Comparison of ENCODE assay signal across 7 cellular contexts in the genomic region with DNA sequence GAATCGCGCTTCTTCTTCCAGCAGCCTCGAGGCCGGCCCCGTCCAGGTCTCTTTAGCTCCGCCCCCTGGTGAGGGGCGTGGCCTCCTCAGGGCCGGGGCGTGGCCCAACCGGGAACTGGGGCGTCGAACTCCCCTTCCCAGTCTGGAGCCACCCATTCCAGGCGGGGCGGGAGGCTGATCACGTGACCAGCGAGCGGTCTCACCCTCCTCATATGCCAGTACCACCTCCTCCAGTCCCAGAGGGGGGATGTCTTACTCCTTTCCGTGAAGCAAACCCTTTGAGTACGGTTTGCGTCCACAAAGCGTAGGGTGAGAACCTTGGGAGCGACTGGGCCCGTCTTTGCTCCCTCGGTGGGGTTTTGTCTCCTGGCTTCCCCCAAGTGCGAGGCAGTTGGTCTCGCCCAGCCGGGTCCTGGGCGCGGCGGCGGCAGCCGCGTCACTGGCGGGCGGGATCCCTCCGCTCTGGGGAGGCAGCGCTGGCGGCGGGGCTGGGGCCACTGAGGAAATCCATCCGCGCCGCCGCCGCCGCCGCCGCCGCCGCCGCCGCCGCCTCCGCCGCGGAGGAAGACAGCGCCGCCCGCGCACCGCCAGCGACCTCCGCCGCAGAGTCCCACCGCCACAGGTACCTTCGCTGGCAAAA. TPM values are rescaled to one million over a fixed set of nuclear protein-coding genes. Genes with fewer than 3 reads are reported as not detected.
DNase-seq lines count a peak whose midpoint lies in the region; ATAC-seq, FAIRE-seq and TF ChIP-seq lines count a peak whose summit lies in the region.

A gene (plus strand): TSS at position 439 of the 640 bp plus-strand sequence. CDS start 2,526 bp downstream, outside the sequence.

- H4K20me1 ChIP-seq in hepatocyte (ENCODE audit: insufficient read depth, poor library complexity, severe bottlenecking) = peaks cover 42% of the 10 kb centered on the region

- H3K9me3 ChIP-seq in hepatocyte (ENCODE audit: low read depth) = no peaks in the 10 kb centered on the region

- DNase-seq in GM18507 (ENCODE audit: extremely low spot score, insufficient read length, low read depth) (peak; percentile 93), NCI-H2081 (lab: John Stamatoyannopoulos, UW) (peak; percentile 98), T1000 (lab: John Stamatoyannopoulos, UW) (peak; percentile 92), astrocyte of the hippocampus (ENCODE audit: low read depth, low spot score) (peak; percentile 99), hepatocyte (ENCODE audit: low spot score) (peak; percentile 99), retina (peak; percentile 100)

- H3K4me3 ChIP-seq in hepatocyte = peak within 1 kb of the TSS; percentile 96

- WGBS in hepatocyte (ENCODE audit: low lambda C conversion rate, missing lambda C conversion rate) = under 1% methylated on average over 29 of the region's 65 CpGs

- H3K9me2 ChIP-seq in hepatocyte (replicated peaks; ENCODE audit: insufficient read depth) = no peaks in the 10 kb centered on the region

- peak; percentile 64 for ATAC-seq in HG03025 (IDR thresholded peaks at IDR 0.05; ENCODE audit: low FRiP score, unreplicated experiment)

- peaks cover 8% of the 10 kb centered on the region for H3K4me1 ChIP-seq in hepatocyte (ENCODE audit: insufficient read depth)

- peak within 1 kb of the TSS; percentile 47 for H2AFZ ChIP-seq in hepatocyte

- peak within 1 kb of the TSS; percentile 98 for H3K4me2 ChIP-seq in hepatocyte

- FAIRE-seq in GM18507 (lab: Jason Lieb, UNC) = peak; percentile 98

- H3K36me3 ChIP-seq in hepatocyte (replicated peaks; ENCODE audit: insufficient read depth, low read depth) = no peaks in the 10 kb centered on the region

- H3K27ac ChIP-seq in hepatocyte = peak within 1 kb of the TSS; percentile 90

- peaks cover 44% of the 10 kb centered on the region for H3K79me2 ChIP-seq in hepatocyte

- H3K27me3 ChIP-seq in hepatocyte = no peaks in the 10 kb centered on the region

- TF ChIP-seq CTCF in hepatocyte (IDR thresholded peaks at IDR 0.05; ENCODE audit: poor library complexity) = no peak

RNA-seq across cellular contexts. Expression of the gene that starts here (rescaled TPM):
- total RNA-seq in hepatocyte = 99.6 and 111 TPM in 2 replicates
- 204 and 222 TPM in 2 replicates for polyA plus RNA-seq in hepatocyte

Comparison
In these comparisons a context has a peak if more than half of its experiments do, and no peak if none do; other contexts are left out.
1. Peak in every context shown above with its lines: DNase-seq, ATAC-seq, H3K4me3 ChIP-seq and H3K27ac ChIP-seq.